In the genomic region with DNA sequence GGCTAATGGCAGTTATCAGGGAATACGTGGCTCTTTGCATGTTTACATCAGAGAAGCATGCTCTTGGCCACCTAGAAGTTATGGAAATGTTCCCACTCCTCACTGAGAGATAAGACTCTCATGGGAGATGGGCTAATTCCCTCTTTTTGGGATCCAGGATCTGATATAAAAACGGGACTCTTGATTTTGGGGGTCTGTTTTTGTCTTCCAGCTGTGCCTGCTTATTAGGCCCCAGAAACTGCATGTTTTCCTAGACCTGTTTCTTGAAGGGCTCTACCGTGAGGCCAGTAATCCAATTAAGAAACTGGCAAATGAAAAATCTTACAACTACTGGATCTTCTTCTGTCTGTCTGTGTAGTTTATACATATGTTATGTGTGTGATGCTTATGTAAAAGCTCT, we compare ENCODE assay signal across 14 cellular contexts.
"Had no signal": no experiment of that assay in that cellular context is flagged by ENCODE, and none has a peak within 500 bp of the region (broad histone marks: within the 10 kb centered on the region; RNA-seq: fewer than 3 reads in every experiment).

No MANE protein-coding gene starts in this region.

- H3K9me3 ChIP-seq: gastrocnemius medialis, thyroid gland had no signal

- FAIRE-seq: kidney, small intestine, urothelium cell line had no signal

- H3K36me3 ChIP-seq: right atrium auricular region, thyroid gland had no signal

- ATAC-seq: activated CD8-positive, alpha-beta T cell treated with anti-CD3 and anti-CD28 coated beads for 36 hours; activated T-cell treated with anti-CD3 and anti-CD28 coated beads, Interleukin-2, amount 50 U/mL, for 72 hours; gastrocnemius medialis had no signal

- DNase-seq: activated CD8-positive, alpha-beta memory T cell treated with anti-CD3 and anti-CD28 coated beads, Interleukin-2, amount 50 U/mL, for 4 hours; activated CD8-positive, alpha-beta T cell treated with anti-CD3 and anti-CD28 coated beads for 36 hours; activated naive CD8-positive, alpha-beta T cell treated with anti-CD3 and anti-CD28 coated beads, Interleukin-2, amount 10 ng/mL, durations not matched to agents 7 days and 5 days; activated T-cell treated with anti-CD3 and anti-CD28 coated beads, Interleukin-2, amount 50 U/mL, for 72 hours; aorta; gastrocnemius medialis; kidney; midbrain; naive B cell; posterior cingulate gyrus; small intestine; thyroid gland had no signal

- H3K27ac ChIP-seq: gastrocnemius medialis, right atrium auricular region, thyroid gland had no signal

- H3K4me3 ChIP-seq: gastrocnemius medialis, right atrium auricular region, thyroid gland had no signal

- H3K27me3 ChIP-seq: gastrocnemius medialis, right atrium auricular region, thyroid gland had no signal

- H3K4me1 ChIP-seq: gastrocnemius medialis, thyroid gland had no signal
